ENCODE assay signal across 8 cellular contexts in the genomic region with DNA sequence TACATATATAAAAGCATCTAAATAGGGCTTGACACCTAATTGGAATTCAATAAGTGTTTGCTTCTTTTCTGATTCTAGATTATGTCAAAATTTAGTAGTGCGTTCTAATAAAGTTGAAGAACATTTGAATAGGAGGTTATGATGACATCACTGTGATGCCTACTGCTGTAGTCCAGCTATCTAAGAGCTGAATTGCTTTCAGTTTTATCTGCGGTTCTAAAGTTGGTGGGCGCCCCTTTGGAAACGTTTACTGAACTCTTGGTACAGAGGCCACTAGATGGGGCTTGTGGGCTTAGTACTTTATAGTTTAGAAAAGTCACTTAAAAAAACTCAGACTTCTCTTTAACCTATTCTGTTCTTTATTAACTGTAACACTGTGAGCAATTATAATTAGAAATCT.
DNase-seq lines count a peak whose midpoint lies in the region; ATAC-seq and TF ChIP-seq lines count a peak whose summit lies in the region.

No MANE protein-coding gene starts in this region.

- H3K4me1 ChIP-seq in Loucy (ENCODE audit: insufficient read depth, low read length, poor library complexity, severe bottlenecking) = no peaks in the 10 kb centered on the region
- H3K4me1 ChIP-seq in hepatocyte (ENCODE audit: insufficient read depth) = no peaks in the 10 kb centered on the region

- H3K4me3 ChIP-seq in Loucy (ENCODE audit: low read length, poor library complexity, severe bottlenecking) (no peak overlapping the region), SK-N-MC (no peak overlapping the region), hepatocyte (no peak overlapping the region)

- no peaks in the 10 kb centered on the region for H3K79me2 ChIP-seq in Loucy (ENCODE audit: insufficient read depth, low read length)
- no peaks in the 10 kb centered on the region for H3K79me2 ChIP-seq in hepatocyte

- no peak overlapping the region for H3K27ac ChIP-seq in SK-N-MC
- no peak overlapping the region for H3K27ac ChIP-seq in hepatocyte

- no peak overlapping the region for H3K9ac ChIP-seq in Loucy (ENCODE audit: low read depth, low read length, poor library complexity, severe bottlenecking)
- H3K9ac ChIP-seq in SK-N-MC (ENCODE audit: insufficient read length) = no peak overlapping the region

- H3K4me1 Mint-ChIP-seq in natural killer cell treated with Interleukin-12 subunit alpha and Interleukin-12 subunit beta and Interleukin-15 and Interleukin-18, amount 100 ng/mL, for 72 hours (ENCODE audit: low read depth in 2 of 2) = no peaks in the 10 kb centered on the region

- no peaks in the 10 kb centered on the region for H3F3A ChIP-seq in Loucy (ENCODE audit: low read depth)

- no peak overlapping the region for H3K4me3 Mint-ChIP-seq in natural killer cell treated with Interleukin-12 subunit alpha and Interleukin-12 subunit beta and Interleukin-15 and Interleukin-18, amount 100 ng/mL, for 72 hours

- 11% methylated on average over 4 of the region's 4 CpGs for WGBS in hepatocyte (ENCODE audit: low lambda C conversion rate, missing lambda C conversion rate)

- H3K9me3 Mint-ChIP-seq in natural killer cell treated with Interleukin-12 subunit alpha and Interleukin-12 subunit beta and Interleukin-15 and Interleukin-18, amount 100 ng/mL, for 72 hours = peaks cover 11% of the 10 kb centered on the region

- H3K4me2 ChIP-seq in Loucy (ENCODE audit: low read depth, low read length, poor library complexity, severe bottlenecking) (no peak overlapping the region), hepatocyte (peak overlapping the region; percentile 32)

- no peaks in the 10 kb centered on the region for H3K27me3 Mint-ChIP-seq in natural killer cell treated with Interleukin-12 subunit alpha and Interleukin-12 subunit beta and Interleukin-15 and Interleukin-18, amount 100 ng/mL, for 72 hours

- no peaks in the 10 kb centered on the region for H3K36me3 Mint-ChIP-seq in natural killer cell treated with Interleukin-12 subunit alpha and Interleukin-12 subunit beta and Interleukin-15 and Interleukin-18, amount 100 ng/mL, for 72 hours

- DNase-seq in activated CD4-positive, alpha-beta T cell treated with anti-CD3 and anti-CD28 coated beads for 48 hours = peak; percentile 6
- DNase-seq in activated CD4-positive, alpha-beta T cell treated with anti-CD3 and anti-CD28 coated beads, Interleukin-2, amount 50 U/mL, for 48 hours = no peak
- peak; percentile 66 for DNase-seq in SK-N-MC (ENCODE audit: low read depth, low spot score)
- DNase-seq in hepatocyte (ENCODE audit: low spot score) = peak; percentile 81
- DNase-seq in natural killer cell treated with Interleukin-12 subunit alpha and Interleukin-12 subunit beta and Interleukin-15 and Interleukin-18, amount 100 ng/mL, for 72 hours (ENCODE audit: low spot score) = no peak
- DNase-seq in stimulated activated naive CD4-positive, alpha-beta T cell treated with Interleukin-2 at 50 U/mL for 16 hours (lab: John Stamatoyannopoulos, UW) = no peak
- DNase-seq in activated CD4-positive, CD25-positive, alpha-beta regulatory T cell (lab: John Stamatoyannopoulos, UW) = no peak

- ATAC-seq in natural killer cell treated with Interleukin-12 subunit alpha and Interleukin-12 subunit beta and Interleukin-15 and Interleukin-18, amount 100 ng/mL, for 72 hours = no peak

- H3K36me3 ChIP-seq in Loucy (ENCODE audit: insufficient read depth, low read length) (no peaks in the 10 kb centered on the region), SK-N-MC (ENCODE audit: insufficient read depth, low read length) (no peaks in the 10 kb centered on the region), hepatocyte (replicated peaks; ENCODE audit: insufficient read depth, low read depth) (no peaks in the 10 kb centered on the region)

- no peaks in the 10 kb centered on the region for H3K9me3 ChIP-seq in Loucy (ENCODE audit: insufficient read depth, low read depth, low read length)
- H3K9me3 ChIP-seq in SK-N-MC (ENCODE audit: low read depth, low read length) = no peaks in the 10 kb centered on the region
- H3K9me3 ChIP-seq in hepatocyte (ENCODE audit: low read depth) = no peaks in the 10 kb centered on the region

- H2AFZ ChIP-seq in Loucy (ENCODE audit: low read length) (no peak overlapping the region), hepatocyte (no peak overlapping the region)

- TF ChIP-seq CTCF in Loucy (conservative IDR thresholded peaks at IDR 0.05; ENCODE audit: low read length) = peak; percentile 53
- peak; percentile 78 for TF ChIP-seq CTCF in hepatocyte (IDR thresholded peaks at IDR 0.05; ENCODE audit: poor library complexity)

- H3K27me3 ChIP-seq in Loucy (ENCODE audit: insufficient read depth, low read length, poor library complexity, severe bottlenecking) (no peaks in the 10 kb centered on the region), hepatocyte (no peaks in the 10 kb centered on the region)

- H4K20me1 ChIP-seq in Loucy (ENCODE audit: insufficient read depth, low read length, poor library complexity, severe bottlenecking) = no peaks in the 10 kb centered on the region
- H4K20me1 ChIP-seq in hepatocyte (ENCODE audit: insufficient read depth, poor library complexity, severe bottlenecking) = no peaks in the 10 kb centered on the region

- no peaks in the 10 kb centered on the region for H3K9me2 ChIP-seq in Loucy (replicated peaks; ENCODE audit: low read depth, low read length)
- H3K9me2 ChIP-seq in hepatocyte (replicated peaks; ENCODE audit: insufficient read depth) = no peaks in the 10 kb centered on the region

- no peak overlapping the region for H3K27ac Mint-ChIP-seq in natural killer cell treated with Interleukin-12 subunit alpha and Interleukin-12 subunit beta and Interleukin-15 and Interleukin-18, amount 100 ng/mL, for 72 hours

Comparison
In these comparisons a context has a peak if more than half of its experiments do, and no peak if none do; other contexts are left out.
1. DNase-seq: peak in activated CD4-positive, alpha-beta T cell treated with anti-CD3 and anti-CD28 coated beads for 48 hours (single experiment), SK-N-MC (single experiment) and hepatocyte (single experiment); none in activated CD4-positive, alpha-beta T cell treated with anti-CD3 and anti-CD28 coated beads, Interleukin-2, amount 50 U/mL, for 48 hours (0 of 2), natural killer cell treated with Interleukin-12 subunit alpha and Interleukin-12 subunit beta and Interleukin-15 and Interleukin-18, amount 100 ng/mL, for 72 hours (single experiment), stimulated activated naive CD4-positive, alpha-beta T cell treated with Interleukin-2 at 50 U/mL for 16 hours (single experiment) and activated CD4-positive, CD25-positive, alpha-beta regulatory T cell (0 of 4).